ENCODE assay signal across 32 cellular contexts in genomic region chr4:43241104-43241503, GRCh38.
A peak's percentile ranks its signal among the peaks of the same experiment; 100 is the strongest.
DNase-seq lines count a peak whose midpoint lies in the region; ATAC-seq, FAIRE-seq and TF ChIP-seq lines count a peak whose summit lies in the region.
"Had no signal": no experiment of that assay in that cellular context is flagged by ENCODE, and none has a peak within 500 bp of the region (broad histone marks: within the 10 kb centered on the region; RNA-seq: fewer than 3 reads in every experiment).

No MANE protein-coding gene starts in this region.

- H3K36me3 Mint-ChIP-seq in astrocyte (ENCODE audit: low read depth, unreplicated experiment): no peaks in the 10 kb centered on the region
- H3K36me3 Mint-ChIP-seq: CD14-positive monocyte; CD4-positive, alpha-beta memory T cell; CD4-positive, CD25-positive, alpha-beta regulatory T cell; CD8-positive, alpha-beta memory T cell; CD8-positive, alpha-beta T cell had no signal

- H3K9me3 Mint-ChIP-seq in astrocyte (ENCODE audit: unreplicated experiment): no peaks in the 10 kb centered on the region

- H3K9me3 ChIP-seq in astrocyte (ENCODE audit: insufficient read depth, low read depth, low read length): no peaks in the 10 kb centered on the region
- no peaks in the 10 kb centered on the region for H3K9me3 ChIP-seq in neural cell (ENCODE audit: low read length)
- peaks cover 17% of the 10 kb centered on the region for H3K9me3 ChIP-seq in mucosa of descending colon
- H3K9me3 ChIP-seq: A549; BE2C; BLaER1; BLaER1 treated with 17β-estradiol and CSF1 and Interleukin-3, amounts not matched to agents 10 nM and 100 nM; Caco-2 had no signal

- no peaks in the 10 kb centered on the region for H3F3A ChIP-seq in neural cell (ENCODE audit: insufficient read depth, low read length, poor library complexity, severe bottlenecking)

- no peaks in the 10 kb centered on the region for H3K4me1 ChIP-seq in astrocyte (ENCODE audit: insufficient read depth, low read length)
- no peaks in the 10 kb centered on the region for H3K4me1 ChIP-seq in mucosa of descending colon (ENCODE audit: low read depth)
- H3K4me1 ChIP-seq: A549; BE2C; BLaER1; BLaER1 treated with 17β-estradiol and CSF1 and Interleukin-3, amounts not matched to agents 10 nM and 100 nM; Caco-2 had no signal

- H4K20me1 ChIP-seq in astrocyte (ENCODE audit: insufficient read depth, low read length) (no peaks in the 10 kb centered on the region), neural cell (ENCODE audit: insufficient read depth) (no peaks in the 10 kb centered on the region)
- H4K20me1 ChIP-seq: BLaER1; BLaER1 treated with 17β-estradiol and CSF1 and Interleukin-3, amounts not matched to agents 10 nM and 100 nM had no signal

- H3K4me1 Mint-ChIP-seq in astrocyte (ENCODE audit: low read depth, unreplicated experiment): peaks cover 6% of the 10 kb centered on the region
- H3K4me1 Mint-ChIP-seq: B cell; CD14-positive monocyte; CD4-positive, alpha-beta memory T cell; CD4-positive, CD25-positive, alpha-beta regulatory T cell had no signal

- TF ChIP-seq RAD21 in neural cell (conservative IDR thresholded peaks at IDR 0.05): no peak

- intact Hi-C loops in mucosa of descending colon (cut with DNase I, micrococcal nuclease): no loop called here

- DNase-seq in astrocyte (ENCODE audit: low read depth) (no peak), mucosa of descending colon (no peak), foreskin fibroblast (no peak)
- DNase-seq: 8988T; ACHN; AML-193; BE2C; C1 segment of cervical spinal cord; Caco-2; Calu3; CD4-positive, alpha-beta memory T cell; CD4-positive, alpha-beta T cell; CD4-positive, CD25-positive, alpha-beta regulatory T cell; CD8-positive, alpha-beta memory T cell; CD8-positive, alpha-beta T cell; COR-L47; DMS 273 treated with DMSO at 0.1 percent for 48 hours; DMS153; DMS53; DMS79; DMS79 treated with DMSO at 0.1 percent for 48 hours; DND-41; EL had no signal

- H3K27ac ChIP-seq in astrocyte (ENCODE audit: low read depth, low read length) (no peak overlapping the region), neural cell (ENCODE audit: low read length) (peak overlapping the region; percentile 21)
- H3K27ac ChIP-seq: 22Rv1; A549; BLaER1; BLaER1 treated with 17β-estradiol and CSF1 and Interleukin-3, amounts not matched to agents 10 nM and 100 nM; C4-2B had no signal

- H3K27me3 ChIP-seq in astrocyte (ENCODE audit: insufficient read depth, low read length) (no peaks in the 10 kb centered on the region), neural cell (ENCODE audit: insufficient read depth, low read depth, low read length) (no peaks in the 10 kb centered on the region)
- H3K27me3 ChIP-seq: BE2C; BLaER1; BLaER1 treated with 17β-estradiol and CSF1 and Interleukin-3, amounts not matched to agents 10 nM and 100 nM had no signal

- peak; percentile 5 for FAIRE-seq in astrocyte (lab: Jason Lieb, UNC)
- FAIRE-seq: A549, D721Med had no signal

- no peak overlapping the region for H3K4me3 Mint-ChIP-seq in astrocyte (ENCODE audit: unreplicated experiment)
- H3K4me3 Mint-ChIP-seq: B cell; CD14-positive monocyte; CD4-positive, alpha-beta memory T cell; CD4-positive, alpha-beta T cell; CD4-positive, CD25-positive, alpha-beta regulatory T cell; CD8-positive, alpha-beta memory T cell; CD8-positive, alpha-beta T cell had no signal

- no peak for ATAC-seq in mucosa of descending colon
- ATAC-seq: A549; CD8-positive, alpha-beta T cell had no signal

- TF ChIP-seq CTCF in astrocyte (IDR thresholded peaks at IDR 0.05; ENCODE audit: insufficient read depth, low read depth, low read length): no peak
- no peak for TF ChIP-seq CTCF in neural cell (IDR thresholded peaks at IDR 0.05; ENCODE audit: poor library complexity, severe bottlenecking)
- TF ChIP-seq CTCF in mucosa of descending colon (IDR thresholded peaks at IDR 0.05): no peak
- TF ChIP-seq CTCF in foreskin fibroblast (IDR thresholded peaks at IDR 0.05; ENCODE audit: low read depth, low read length): no peak

- H3K4me2 ChIP-seq in astrocyte (ENCODE audit: low read length): no peak overlapping the region
- peak overlapping the region; percentile 42 for H3K4me2 ChIP-seq in neural cell (ENCODE audit: low read length)
- H3K4me2 ChIP-seq: A549; BLaER1; BLaER1 treated with 17β-estradiol and CSF1 and Interleukin-3, amounts not matched to agents 10 nM and 100 nM had no signal

- no peaks in the 10 kb centered on the region for H3K79me2 ChIP-seq in astrocyte (ENCODE audit: insufficient read depth, low read length)
- H3K79me2 ChIP-seq in neural cell (replicated peaks; ENCODE audit: insufficient read depth, low read length): no peaks in the 10 kb centered on the region

- peak; percentile 88 for TF ChIP-seq EP300 in neural cell (conservative IDR thresholded peaks at IDR 0.05; ENCODE audit: poor library complexity, severe bottlenecking)

- no peak overlapping the region for H3K27ac Mint-ChIP-seq in astrocyte (ENCODE audit: unreplicated experiment)
- H3K27ac Mint-ChIP-seq: B cell; CD14-positive monocyte; CD4-positive, alpha-beta memory T cell; CD4-positive, alpha-beta T cell; CD4-positive, CD25-positive, alpha-beta regulatory T cell; CD8-positive, alpha-beta memory T cell; CD8-positive, alpha-beta T cell had no signal

- H3K36me3 ChIP-seq in astrocyte (ENCODE audit: insufficient read depth, low read length) (no peaks in the 10 kb centered on the region), neural cell (ENCODE audit: insufficient read depth, low read length) (no peaks in the 10 kb centered on the region), mucosa of descending colon (ENCODE audit: low read depth) (no peaks in the 10 kb centered on the region)
- H3K36me3 ChIP-seq: BE2C; BLaER1; BLaER1 treated with 17β-estradiol and CSF1 and Interleukin-3, amounts not matched to agents 10 nM and 100 nM had no signal

- no peaks in the 10 kb centered on the region for H3K9me2 ChIP-seq in neural cell (ENCODE audit: insufficient read depth, low read length)

- H3K27me3 Mint-ChIP-seq in astrocyte (ENCODE audit: low read depth, unreplicated experiment): no peaks in the 10 kb centered on the region
- H3K27me3 Mint-ChIP-seq: B cell; CD4-positive, alpha-beta memory T cell; CD4-positive, alpha-beta T cell; CD4-positive, CD25-positive, alpha-beta regulatory T cell; CD8-positive, alpha-beta memory T cell had no signal

- H3K9ac ChIP-seq in astrocyte (ENCODE audit: low read length) (no peak overlapping the region), neural cell (ENCODE audit: low read length) (no peak overlapping the region)
- H3K9ac ChIP-seq: BLaER1; BLaER1 treated with 17β-estradiol and CSF1 and Interleukin-3, amounts not matched to agents 10 nM and 100 nM had no signal

- H3K4me3 ChIP-seq in astrocyte (ENCODE audit: insufficient read depth, low read depth, low read length): no peak overlapping the region
- H3K4me3 ChIP-seq in neural cell (ENCODE audit: low read length): no peak overlapping the region
- no peak overlapping the region for H3K4me3 ChIP-seq in mucosa of descending colon
- H3K4me3 ChIP-seq in foreskin fibroblast (ENCODE audit: low read depth in 1 of 2, low read length in 2 of 2): no peak overlapping the region
- H3K4me3 ChIP-seq: A549; BLaER1; BLaER1 treated with 17β-estradiol and CSF1 and Interleukin-3, amounts not matched to agents 10 nM and 100 nM had no signal

- H2AFZ ChIP-seq in astrocyte (ENCODE audit: low read depth, low read length) (no peak overlapping the region), neural cell (ENCODE audit: low read depth, low read length) (no peak overlapping the region)

TF ChIP-seq in neural cell, 6 proteins besides CTCF, POLR2A, EP300 and RAD21:
- TF ChIP-seq EZH2 (IDR thresholded peaks at IDR 0.05; ENCODE audit: borderline replicate concordance, insufficient read depth, low read length, poor library complexity, severe bottlenecking): no peak
- peak; percentile 60 for TF ChIP-seq POLR2AphosphoS5 (IDR thresholded peaks at IDR 0.05)
- no peak for TF ChIP-seq TAF1 (IDR thresholded peaks at IDR 0.05; ENCODE audit: low read depth)
- TF ChIP-seq SMC3 (conservative IDR thresholded peaks at IDR 0.05; ENCODE audit: poor library complexity): no peak
- TF ChIP-seq MXI1 (conservative IDR thresholded peaks at IDR 0.05; ENCODE audit: poor library complexity, severe bottlenecking): no peak
- TF ChIP-seq REST (IDR thresholded peaks at IDR 0.05; ENCODE audit: borderline replicate concordance): peak; percentile 94
